Comparison of ENCODE assay signal across 21 cellular contexts in genomic region chr4:185644408-185644807, GRCh38.
"Had no signal": no experiment of that assay in that cellular context is flagged by ENCODE, and none has a peak within 500 bp of the region (broad histone marks: within the 10 kb centered on the region; RNA-seq: fewer than 3 reads in every experiment).

No MANE protein-coding gene starts in this region.

- H3K4me1 ChIP-seq: foreskin keratinocyte, lower lobe of right lung had no signal

- H3K9me3 ChIP-seq: esophagus muscularis mucosa, gastroesophageal sphincter, heart left ventricle, lower lobe of right lung, mucosa of descending colon had no signal

- ATAC-seq: foreskin keratinocyte, gastroesophageal sphincter, heart left ventricle, left colon, left lobe of liver, left ventricle myocardium superior, lower lobe of right lung, mucosa of descending colon had no signal

- H3K27me3 ChIP-seq: esophagus muscularis mucosa, foreskin keratinocyte, gastroesophageal sphincter, hepatocyte had no signal

- H3K79me2 ChIP-seq: hepatocyte had no signal

- H3K27ac ChIP-seq: dorsolateral prefrontal cortex, esophagus muscularis mucosa, foreskin keratinocyte, gastroesophageal sphincter, hepatocyte, lower lobe of right lung had no signal

- H3K4me3 ChIP-seq: coronary artery, dorsolateral prefrontal cortex, esophagus muscularis mucosa, gastroesophageal sphincter, heart left ventricle, hepatocyte, lower lobe of right lung, mucosa of descending colon had no signal

- H3K4me2 ChIP-seq: hepatocyte had no signal

- DNase-seq: dermis blood vessel endothelial cell; dorsolateral prefrontal cortex; effector CD4-positive, alpha-beta T cell; effector memory CD4-positive, alpha-beta T cell; foreskin keratinocyte; heart left ventricle; hypothalamus; immature natural killer cell; islet precursor cell; kidney; kidney glomerular epithelial cell; left colon; left ventricle myocardium superior; lower lobe of right lung; mesenchymal stem cell; mucosa of descending colon had no signal

- H2AFZ ChIP-seq: hepatocyte had no signal
